13 cellular contexts compared by ENCODE assay signal in genomic region chr19:15468675-15469512, GRCh38. TPM values are rescaled to one million over a fixed set of nuclear protein-coding genes. Genes with fewer than 3 reads are reported as not detected.
DNase-seq lines count a peak whose midpoint lies in the region; ATAC-seq and TF ChIP-seq lines count a peak whose summit lies in the region.
"Had no signal": no experiment of that assay in that cellular context is flagged by ENCODE, and none has a peak within 500 bp of the region (broad histone marks: within the 10 kb centered on the region; RNA-seq: fewer than 3 reads in every experiment).

No MANE protein-coding gene starts in this region.

- 33% methylated on average over 7 of the region's 12 CpGs for WGBS in right lobe of liver (ENCODE audit: insufficient coverage, low coverage, low lambda C conversion rate, missing lambda C conversion rate)

- peak overlapping the region; percentile 94 for H3K27ac Mint-ChIP-seq in activated T-helper 17 cell treated with anti-CD3 and anti-CD28 coated beads, Interleukin-2, amount 50 U/mL, for 72 hours

- no peak overlapping the region for H3K4me3 ChIP-seq in right atrium auricular region
- H3K4me3 ChIP-seq in right lobe of liver, result no peak overlapping the region

- H3K27me3 ChIP-seq in right atrium auricular region (peaks cover 3 to 5% of the 10 kb centered on the region in 2 donors), right lobe of liver (no peaks in the 10 kb centered on the region)

- peak overlapping the region; percentile 74 for H3K4me3 Mint-ChIP-seq in activated T-helper 17 cell treated with anti-CD3 and anti-CD28 coated beads, Interleukin-2, amount 50 U/mL, for 72 hours

- no peaks in the 10 kb centered on the region for H3K9me3 Mint-ChIP-seq in activated T-helper 17 cell treated with anti-CD3 and anti-CD28 coated beads, Interleukin-2, amount 50 U/mL, for 72 hours

- H3K9me3 ChIP-seq in right atrium auricular region, result peaks cover 0 to 8% of the 10 kb centered on the region in 2 donors
- no peaks in the 10 kb centered on the region for H3K9me3 ChIP-seq in right lobe of liver
- H3K9me3 ChIP-seq: gastrocnemius medialis, left lung, tibial artery had no signal

- H3K36me3 Mint-ChIP-seq in activated T-helper 17 cell treated with anti-CD3 and anti-CD28 coated beads, Interleukin-2, amount 50 U/mL, for 72 hours (ENCODE audit: low read depth), result peaks cover 15% of the 10 kb centered on the region

- ATAC-seq in left ventricle myocardium superior (peak; percentile 12), right lobe of liver (peak; percentile 76 to 87 (median 84)), HG02840 (IDR thresholded peaks at IDR 0.05; ENCODE audit: low FRiP score, unreplicated experiment) (no peak)
- no peak for ATAC-seq in activated T-helper 17 cell treated with anti-CD3 and anti-CD28 coated beads, Interleukin-2, amount 50 U/mL, for 72 hours (replicated peaks)
- ATAC-seq: gastrocnemius medialis had no signal

- H3K27ac ChIP-seq in right atrium auricular region (no peak overlapping the region), right lobe of liver (peak overlapping the region in 1 of 3 donors; percentile 37)
- H3K27ac ChIP-seq: gastrocnemius medialis, left lung, tibial artery had no signal

- TF ChIP-seq POLR2A in right lobe of liver (IDR thresholded peaks at IDR 0.05), result no peak

- DNase-seq in left ventricle myocardium superior (no peak), right atrium auricular region (ENCODE audit: low spot score) (no peak), right lobe of liver (peak; percentile 54 to 83 (median 81)), hippocampal formation (lab: John Stamatoyannopoulos, UW) (no peak), midbrain (lab: John Stamatoyannopoulos, UW) (no peak)
- DNase-seq in activated CD4-positive, CD25-positive, alpha-beta regulatory T cell (lab: John Stamatoyannopoulos, UW), result no peak
- DNase-seq: gastrocnemius medialis, IMR-90, NCI-H1694, tibial artery had no signal

- peaks cover 0 to 9% of the 10 kb centered on the region in 2 donors for H3K4me1 ChIP-seq in right atrium auricular region
- H3K4me1 ChIP-seq in right lobe of liver, result peaks cover 0 to 29% (median 15%) of the 10 kb centered on the region in 4 donors
- H3K4me1 ChIP-seq: gastrocnemius medialis had no signal

- TF ChIP-seq CTCF in right atrium auricular region (IDR thresholded peaks at IDR 0.05), result no peak
- TF ChIP-seq CTCF in right lobe of liver (IDR thresholded peaks at IDR 0.05), result no peak

- H3K36me3 ChIP-seq in right atrium auricular region, result no peaks in the 10 kb centered on the region
- H3K36me3 ChIP-seq in right lobe of liver, result no peaks in the 10 kb centered on the region
- H3K36me3 ChIP-seq: gastrocnemius medialis, left lung, tibial artery had no signal

- H3K4me1 Mint-ChIP-seq in activated T-helper 17 cell treated with anti-CD3 and anti-CD28 coated beads, Interleukin-2, amount 50 U/mL, for 72 hours, result peaks cover 41% of the 10 kb centered on the region

- intact Hi-C loops in left ventricle myocardium superior (cut with micrococcal nuclease), result no loop called here
- intact Hi-C loops in right lobe of liver (cut with DNase I), result no loop called here

- peaks cover 4% of the 10 kb centered on the region for H3K27me3 Mint-ChIP-seq in activated T-helper 17 cell treated with anti-CD3 and anti-CD28 coated beads, Interleukin-2, amount 50 U/mL, for 72 hours

RNA-seq across cellular contexts. Expression of gene RASAL3, which starts 4.5 kb away (rescaled TPM):
- total RNA-seq in left ventricle myocardium superior (2.0 TPM), right atrium auricular region (1 to 10 TPM in 1 of 2 donors, under 1 TPM in 1; 0.48 to 1.7 TPM), right lobe of liver (1 to 10 TPM in 4 of 6 experiments, under 1 TPM in 2; 0.75 to 1.9 (median 1.1) TPM)
- 100 to 1,000 TPM; 126 to 134 TPM for total RNA-seq in activated T-helper 17 cell treated with anti-CD3 and anti-CD28 coated beads, Interleukin-2, amount 50 U/mL, for 72 hours
- total RNA-seq: IMR-90 had no signal

RNA-seq across cellular contexts. Expression of gene PGLYRP2, which starts 10.4 kb away (rescaled TPM):
- total RNA-seq in left ventricle myocardium superior, result not detected
- not detected for total RNA-seq in right atrium auricular region
- under 1 TPM in 1 of 2 donors, not detected in 1; 0.11 TPM for total RNA-seq in activated T-helper 17 cell treated with anti-CD3 and anti-CD28 coated beads, Interleukin-2, amount 50 U/mL, for 72 hours
- 100 to 1,000 TPM in 2 of 6 experiments, 10 to 100 TPM in 4; 45.1 to 135 (median 59.2) TPM for total RNA-seq in right lobe of liver
- total RNA-seq: gastrocnemius medialis, IMR-90, left lung had no signal

RNA-seq across cellular contexts. Expression of gene WIZ, which starts 19.1 kb away (rescaled TPM):
- total RNA-seq in left ventricle myocardium superior (32.2 TPM), right atrium auricular region (10 to 100 TPM; 22.4 to 44.2 TPM), right lobe of liver (10 to 100 TPM; 12.5 to 24.4 (median 14.6) TPM)
- 10 to 100 TPM; 27.7 to 30.0 TPM for total RNA-seq in activated T-helper 17 cell treated with anti-CD3 and anti-CD28 coated beads, Interleukin-2, amount 50 U/mL, for 72 hours

RNA-seq across cellular contexts. Expression of gene CYP4F22, which starts 39.4 kb away (rescaled TPM):
- total RNA-seq in left ventricle myocardium superior (not detected), right atrium auricular region (not detected), right lobe of liver (1 to 10 TPM in 5 of 6 experiments, under 1 TPM in 1; 0.95 to 6.0 (median 4.5) TPM)
- total RNA-seq in activated T-helper 17 cell treated with anti-CD3 and anti-CD28 coated beads, Interleukin-2, amount 50 U/mL, for 72 hours, result under 1 TPM; 0.58 to 0.73 TPM
- total RNA-seq: IMR-90 had no signal

RNA-seq across cellular contexts. Expression of gene AKAP8L, which starts 50.1 kb away (rescaled TPM):
- total RNA-seq in left ventricle myocardium superior (82.5 TPM), right atrium auricular region (10 to 100 TPM; 66.5 to 78.2 TPM), right lobe of liver (10 to 100 TPM; 27.4 to 69.4 (median 49.6) TPM)
- total RNA-seq in activated T-helper 17 cell treated with anti-CD3 and anti-CD28 coated beads, Interleukin-2, amount 50 U/mL, for 72 hours, result 10 to 100 TPM; 64.8 to 68.4 TPM

Comparison
In these comparisons a context has a peak if more than half of its experiments do, and no peak if none do; other contexts are left out.
1. ATAC-seq: peak in left ventricle myocardium superior (single experiment) and right lobe of liver (4 of 4); none in activated T-helper 17 cell treated with anti-CD3 and anti-CD28 coated beads, Interleukin-2, amount 50 U/mL, for 72 hours (single experiment) and HG02840 (single experiment).
2. DNase-seq: peak in right lobe of liver (3 of 3); none in left ventricle myocardium superior (single experiment), right atrium auricular region (single experiment), hippocampal formation (0 of 2), midbrain (single experiment) and activated CD4-positive, CD25-positive, alpha-beta regulatory T cell (0 of 4).
3. RNA of gene RASAL3, which starts 4.5 kb away (total RNA-seq): 126 to 134 TPM in activated T-helper 17 cell treated with anti-CD3 and anti-CD28 coated beads, Interleukin-2, amount 50 U/mL, for 72 hours; 2.0 TPM in left ventricle myocardium superior (single experiment), 0.48 to 1.7 TPM in right atrium auricular region and 0.75 to 1.9 TPM in right lobe of liver; every median in the first group is over 10 times any median in the second.
4. RNA of gene PGLYRP2, which starts 10.4 kb away (total RNA-seq): 45.1 to 135 TPM in right lobe of liver; 0.11 TPM in activated T-helper 17 cell treated with anti-CD3 and anti-CD28 coated beads, Interleukin-2, amount 50 U/mL, for 72 hours, not detected in left ventricle myocardium superior (single experiment) and not detected in right atrium auricular region; every median in the first group is over 10 times any median in the second.